12 cellular contexts compared by ENCODE assay signal in the genomic region with DNA sequence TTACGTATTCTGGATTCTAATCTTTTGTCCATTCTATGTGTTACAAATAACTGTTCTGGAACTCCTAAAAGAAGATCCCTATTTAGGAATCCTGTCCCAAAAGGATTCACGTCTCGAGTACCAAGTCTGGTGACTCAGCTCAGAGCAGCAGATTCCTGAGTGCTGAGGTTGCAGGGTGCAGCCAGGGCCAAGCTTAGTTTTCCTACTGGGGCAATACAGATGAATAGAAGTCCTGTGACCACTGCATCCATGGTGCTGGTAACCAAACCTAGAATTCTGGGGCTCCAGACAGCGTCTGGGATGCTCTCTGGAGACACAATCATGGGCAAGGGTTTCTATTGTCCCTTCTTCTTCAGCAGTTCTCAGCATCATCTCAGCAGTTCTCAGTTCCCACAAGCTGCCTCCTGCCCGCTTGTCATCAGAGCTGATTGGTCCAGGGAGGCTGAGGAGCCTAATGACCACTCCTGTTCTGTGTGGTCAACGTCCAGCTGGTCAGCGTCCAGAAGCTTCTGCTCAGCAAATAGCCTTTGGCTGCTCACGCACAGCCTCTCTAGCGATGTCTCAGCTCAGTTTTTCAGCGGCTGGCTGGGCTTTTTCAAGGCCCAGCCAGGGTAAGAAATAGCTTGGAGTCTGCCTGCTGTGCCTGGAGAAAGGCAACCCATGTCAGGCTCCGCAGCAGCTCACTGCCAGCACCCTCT. TPM values are rescaled to one million over a fixed set of nuclear protein-coding genes. Genes with fewer than 3 reads are reported as not detected.
DNase-seq lines count a peak whose midpoint lies in the region; ATAC-seq lines count a peak whose summit lies in the region.
"Had no signal": no experiment of that assay in that cellular context is flagged by ENCODE, and none has a peak within 500 bp of the region (broad histone marks: within the 10 kb centered on the region; RNA-seq: fewer than 3 reads in every experiment).

No MANE protein-coding gene starts in this region.

- H2AFZ ChIP-seq in GM23248 = peak overlapping the region; percentile 55; the same call in 1 of the 2 replicates

- H3K36me3 ChIP-seq in GM23248 (ENCODE audit: low read depth) = no peaks in the 10 kb centered on the region

- no peaks in the 10 kb centered on the region for H3K79me2 ChIP-seq in GM23248 (ENCODE audit: insufficient read depth)

- no peaks in the 10 kb centered on the region for H3K9me3 ChIP-seq in GM23248 (ENCODE audit: low read depth)

- H4K20me1 ChIP-seq in GM23248 (ENCODE audit: insufficient read depth) = no peaks in the 10 kb centered on the region

- H3K4me2 ChIP-seq in GM23248 (ENCODE audit: unreplicated experiment) = peak overlapping the region; percentile 28

- ATAC-seq in Right ventricle myocardium superior (ENCODE audit: poor library complexity) = peak; percentile 74
- no peak for ATAC-seq in HG03354 (IDR thresholded peaks at IDR 0.05; ENCODE audit: poor library complexity, severe bottlenecking, unreplicated experiment)
- ATAC-seq: naive thymus-derived CD8-positive, alpha-beta T cell had no signal

- no peak overlapping the region; the same call in 1 of the 2 replicates for H3K9ac ChIP-seq in GM23248

- intact Hi-C loops in Right ventricle myocardium superior (cut with DNase I) = no loop called here

- no peaks in the 10 kb centered on the region for H3F3A ChIP-seq in GM23248 (ENCODE audit: insufficient read depth)

- no peak overlapping the region for H3K4me3 ChIP-seq in GM23248

- DNase-seq in GM23248 (peak; percentile 85), amniotic epithelial cell (ENCODE audit: low read depth) (peak; percentile 25), Right ventricle myocardium superior (peak; percentile 82), renal cortical epithelial cell (ENCODE audit: low read depth) (peak; percentile 59), SIG-M5 (lab: John Stamatoyannopoulos, UW) (no peak)
- DNase-seq in effector CD4-positive, alpha-beta T cell = no peak
- DNase-seq in NK-92 treated with Interleukin-12 subunit alpha and Interleukin-12 subunit beta, amount 100 ng/mL, for 24 hours (lab: John Stamatoyannopoulos, UW) = no peak
- DNase-seq: DND-41; naive thymus-derived CD8-positive, alpha-beta T cell; NCI-H2081 treated with DMSO at 0.1 percent for 48 hours had no signal

- no peaks in the 10 kb centered on the region for H3K27me3 ChIP-seq in GM23248 (replicated peaks; ENCODE audit: insufficient read depth)

- peak overlapping the region; percentile 44 for H3K27ac ChIP-seq in GM23248

- H3K4me1 ChIP-seq in GM23248 (ENCODE audit: insufficient read depth) = no peaks in the 10 kb centered on the region

- in situ Hi-C loops in GM23248 (cut with MboI) = no loop called here

- H3K9me2 ChIP-seq in GM23248 (ENCODE audit: insufficient read depth) = no peaks in the 10 kb centered on the region

- 30 to 33% methylated on average over 11 of the region's 11 CpGs for WGBS in GM23248 (ENCODE audit: low coverage in 1 of 2, low lambda C conversion rate in 2 of 2, missing lambda C conversion rate in 2 of 2), 2 experiments

RNA-seq across cellular contexts. Expression of a gene that starts 50.4 kb away (rescaled TPM):
- not detected in 2 replicates for total RNA-seq in GM23248 (2014; rRNA removed; shearing (Covaris generic))
- not detected in 2 replicates for polyA plus RNA-seq in GM23248 (2016; fragmentation: Nextera tagmentation; extraction: Ambion mirVana)
- total RNA-seq in Right ventricle myocardium superior (not detected), renal cortical epithelial cell (not detected in 2 replicates)
- total RNA-seq: endothelial cell of umbilical vein; naive thymus-derived CD8-positive, alpha-beta T cell had no signal
- polyA plus RNA-seq: endothelial cell of umbilical vein; naive thymus-derived CD8-positive, alpha-beta T cell had no signal

Comparison
In these comparisons a context has a peak if more than half of its experiments do, and no peak if none do; other contexts are left out.
1. DNase-seq: peak in GM23248 (single experiment), amniotic epithelial cell (single experiment), Right ventricle myocardium superior (single experiment) and renal cortical epithelial cell (single experiment); none in effector CD4-positive, alpha-beta T cell (single experiment), NK-92 treated with Interleukin-12 subunit alpha and Interleukin-12 subunit beta, amount 100 ng/mL, for 24 hours (single experiment) and SIG-M5 (single experiment).